13 cellular contexts compared by ENCODE assay signal in genomic region chr3:124836448-124836847, GRCh38. TPM values are rescaled to one million over a fixed set of nuclear protein-coding genes. Genes with fewer than 3 reads are reported as not detected.
DNase-seq lines count a peak whose midpoint lies in the region; ATAC-seq, FAIRE-seq and TF ChIP-seq lines count a peak whose summit lies in the region.
"Had no signal": no experiment of that assay in that cellular context is flagged by ENCODE, and none has a peak within 500 bp of the region (broad histone marks: within the 10 kb centered on the region; RNA-seq: fewer than 3 reads in every experiment).

No MANE protein-coding gene starts in this region.

- H3K27ac ChIP-seq in heart left ventricle (peak overlapping the region; percentile 61 to 92 (median 80)), duodenal mucosa (ENCODE audit: low read depth, low read length) (peak overlapping the region; percentile 22), uterus (peak overlapping the region; percentile 76 to 91)
- H3K27ac ChIP-seq: cardiac muscle cell had no signal

- FAIRE-seq in GM12891 (lab: Jason Lieb, UNC) = no peak

- H3K4me1 Mint-ChIP-seq in osteocyte (ENCODE audit: unreplicated experiment) = peaks cover 86% of the 10 kb centered on the region

- H3K36me3 ChIP-seq in heart left ventricle (peaks cover 0 to 29% (median 14%) of the 10 kb centered on the region in 9 donors), duodenal mucosa (ENCODE audit: control insufficient read depth in 1 of 2, insufficient read depth in 2 of 2, low read length in 2 of 2) (peaks cover 0 to 5% of the 10 kb centered on the region in 2 donors), uterus (no peaks in the 10 kb centered on the region)

- no peak for TF ChIP-seq POLR2A in heart left ventricle (IDR thresholded peaks at IDR 0.05)
- TF ChIP-seq POLR2A in uterus (IDR thresholded peaks at IDR 0.05) = no peak
- no peak for TF ChIP-seq POLR2A in GM12891 (IDR thresholded peaks at IDR 0.05; ENCODE audit: low read depth, low read length)

- H3K9me3 ChIP-seq in heart left ventricle (no peaks in the 10 kb centered on the region), duodenal mucosa (ENCODE audit: control insufficient read depth in 1 of 2, low read length in 2 of 2) (no peaks in the 10 kb centered on the region), uterus (no peaks in the 10 kb centered on the region)

- H3K9me3 Mint-ChIP-seq in osteocyte (ENCODE audit: unreplicated experiment) = no peaks in the 10 kb centered on the region

- 73 to 95% (median 85%) methylated on average over 1 of the region's 1 CpG for WGBS in heart left ventricle, 4 donors

- no peak for DNase-seq in heart left ventricle
- no peak for DNase-seq in left cardiac atrium
- DNase-seq in osteocyte (ENCODE audit: extremely low spot score, unreplicated experiment) = no peak
- DNase-seq in uterus = no peak
- DNase-seq in T-helper 1 cell = no peak
- DNase-seq in GM12891 (ENCODE audit: insufficient read length, low spot score) = no peak
- DNase-seq: activated naive CD4-positive, alpha-beta T cell; DMS153; NCI-H1694; NCI-H510A treated with DMSO at 0.1 percent for 48 hours had no signal

- no peak overlapping the region for H3K9ac ChIP-seq in duodenal mucosa (ENCODE audit: low read depth in 1 of 2, low read length in 2 of 2)

- peaks cover 47% of the 10 kb centered on the region for H3K36me3 Mint-ChIP-seq in osteocyte (ENCODE audit: unreplicated experiment)

- intact Hi-C loops in heart left ventricle (cut with DNase I) = loop anchor here in 8 of 10 donors (2.0 to 10.0 kb wide), 7 partner anchors 24 to 62 kb away; partner anchors contain the start of gene ITGB5 (in 5 of the 8)
- intact Hi-C loops in left cardiac atrium (cut with DNase I) = loop anchor here in 1 of 2 donors (10.0 kb wide), 1 partner anchor 48 kb away; the partner anchor contains the start of gene ITGB5
- intact Hi-C loops in uterus (cut with DNase I; ENCODE audit: low total_unique reads) = no loop called here

- no peaks in the 10 kb centered on the region for H3K27me3 Mint-ChIP-seq in osteocyte (ENCODE audit: unreplicated experiment)

- no peak overlapping the region for H3K4me3 Mint-ChIP-seq in osteocyte (ENCODE audit: unreplicated experiment)

- H3K27ac Mint-ChIP-seq in osteocyte (ENCODE audit: unreplicated experiment) = peak overlapping the region; percentile 93

- H3K27me3 ChIP-seq in heart left ventricle = no peaks in the 10 kb centered on the region
- no peaks in the 10 kb centered on the region for H3K27me3 ChIP-seq in duodenal mucosa (ENCODE audit: control insufficient read depth in 1 of 2, insufficient read depth in 2 of 2, low read length in 2 of 2)
- no peaks in the 10 kb centered on the region for H3K27me3 ChIP-seq in uterus
- H3K27me3 ChIP-seq: cardiac muscle cell had no signal

- H3K4me3 ChIP-seq in heart left ventricle (no peak overlapping the region), duodenal mucosa (ENCODE audit: low read depth in 1 of 2, low read length in 2 of 2) (no peak overlapping the region), uterus (no peak overlapping the region)
- H3K4me3 ChIP-seq: cardiac muscle cell had no signal

- H3K4me1 ChIP-seq in heart left ventricle (peaks cover 12 to 82% (median 67%) of the 10 kb centered on the region in 12 donors), duodenal mucosa (ENCODE audit: control insufficient read depth in 1 of 2, insufficient read depth in 2 of 2, low read length in 2 of 2) (peaks cover 34 to 45% of the 10 kb centered on the region in 2 donors), uterus (peaks cover 11 to 23% of the 10 kb centered on the region in 2 donors)

- ATAC-seq in heart left ventricle (no peak), left cardiac atrium (no peak), HG03045 (IDR thresholded peaks at IDR 0.05; ENCODE audit: unreplicated experiment) (no peak)

- TF ChIP-seq CTCF in heart left ventricle (IDR thresholded peaks at IDR 0.05) (no peak), osteocyte (IDR thresholded peaks at IDR 0.05) (no peak), uterus (IDR thresholded peaks at IDR 0.05) (no peak)

TF ChIP-seq in GM12891, 5 proteins besides CTCF, POLR2A, EP300 and RAD21:
- no peak for TF ChIP-seq POLR2AphosphoS5 (IDR thresholded peaks at IDR 0.05; ENCODE audit: low read depth, low read length)
- TF ChIP-seq TAF1 (IDR thresholded peaks at IDR 0.05; ENCODE audit: low read depth, low read length) = no peak
- TF ChIP-seq POU2F2 (IDR thresholded peaks at IDR 0.05; ENCODE audit: low read depth, low read length) = no peak
- TF ChIP-seq PAX5 (IDR thresholded peaks at IDR 0.05; ENCODE audit: insufficient read depth, low read length, severe bottlenecking) = no peak
- no peak for TF ChIP-seq SPI1 (IDR thresholded peaks at IDR 0.05; ENCODE audit: low read depth, low read length)

RNA-seq across cellular contexts. Expression of gene ITGB5, which starts 50.7 kb away (rescaled TPM):
- 100 to 1,000 TPM in 8 of 9 donors, 10 to 100 TPM in 1; 96.3 to 223 (median 118) TPM for total RNA-seq in heart left ventricle
- polyA plus RNA-seq in heart left ventricle = 100 to 1,000 TPM in 1 of 2 donors, 10 to 100 TPM in 1; 23.1 to 159 TPM
- 100 to 1,000 TPM in 1 of 2 donors, 10 to 100 TPM in 1; 86.1 to 119 TPM for total RNA-seq in left cardiac atrium
- total RNA-seq in osteocyte = 419 and 441 TPM in 2 replicates
- total RNA-seq in uterus = 100 to 1,000 TPM in 2 of 4 donors, 10 to 100 TPM in 2; 28.7 to 106 (median 71.6) TPM
- 0.65 TPM for polyA plus RNA-seq in GM12891 (2012; ENCODE audit: low read depth, missing spikeins)

Comparison
In these comparisons a context has a peak if more than half of its experiments do, and no peak if none do; other contexts are left out.
1. H3K27ac ChIP-seq: peak in every context shown above with its lines; median percentile 84 in uterus; 80 in heart left ventricle; 22 in duodenal mucosa.